Comparison of ENCODE assay signal across 2 cellular contexts in genomic region chr18:77648415-77648814, GRCh38.
TF ChIP-seq lines count a peak whose summit lies in the region.

No MANE protein-coding gene starts in this region.

TF ChIP-seq in GM23338, 12 proteins besides CTCF, POLR2A, EP300 and RAD21:
- no peak for TF ChIP-seq STAT1 (IDR thresholded peaks at IDR 0.05; ENCODE audit: unreplicated experiment)
- no peak for TF ChIP-seq NANOG (IDR thresholded peaks at IDR 0.05; ENCODE audit: borderline replicate concordance)
- no peak for TF ChIP-seq EZH2phosphoT487 (IDR thresholded peaks at IDR 0.05; ENCODE audit: unreplicated experiment)
- TF ChIP-seq POLR2AphosphoS5 (IDR thresholded peaks at IDR 0.05; ENCODE audit: low read depth), result no peak
- TF ChIP-seq REST (IDR thresholded peaks at IDR 0.05; ENCODE audit: unreplicated experiment), result no peak
- TF ChIP-seq CREB1 (CRISPR knock-in tag; IDR thresholded peaks at IDR 0.05; ENCODE audit: low read depth), result no peak
- TF ChIP-seq ETS1 (IDR thresholded peaks at IDR 0.05), result no peak

TF ChIP-seq in H1, 55 proteins besides CTCF, POLR2A, EP300 and RAD21:
- TF ChIP-seq, protein P1, sequence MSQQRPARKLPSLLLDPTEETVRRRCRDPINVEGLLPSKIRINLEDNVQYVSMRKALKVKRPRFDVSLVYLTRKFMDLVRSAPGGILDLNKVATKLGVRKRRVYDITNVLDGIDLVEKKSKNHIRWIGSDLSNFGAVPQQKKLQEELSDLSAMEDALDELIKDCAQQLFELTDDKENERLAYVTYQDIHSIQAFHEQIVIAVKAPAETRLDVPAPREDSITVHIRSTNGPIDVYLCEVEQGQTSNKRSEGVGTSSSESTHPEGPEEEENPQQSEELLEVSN (IDR thresholded peaks at IDR 0.05), result peak; percentile 56; the same call in 1 of the 2 replicates
- TF ChIP-seq TAF7 (optimal IDR thresholded peaks at IDR 0.05; ENCODE audit: borderline replicate concordance, low read depth, low read length) (no peak), MAX (IDR thresholded peaks at IDR 0.05) (peak; percentile 85)
